Comparison of ENCODE assay signal across 1 cellular context in genomic region chr5:56358703-56359428, GRCh38.
TF ChIP-seq lines count a peak whose summit lies in the region.

No MANE protein-coding gene starts in this region.

TF ChIP-seq in HepG2, 621 proteins besides CTCF, POLR2A, EP300 and RAD21 (continued from another document and continues in another):
- TF ChIP-seq, protein P1, sequence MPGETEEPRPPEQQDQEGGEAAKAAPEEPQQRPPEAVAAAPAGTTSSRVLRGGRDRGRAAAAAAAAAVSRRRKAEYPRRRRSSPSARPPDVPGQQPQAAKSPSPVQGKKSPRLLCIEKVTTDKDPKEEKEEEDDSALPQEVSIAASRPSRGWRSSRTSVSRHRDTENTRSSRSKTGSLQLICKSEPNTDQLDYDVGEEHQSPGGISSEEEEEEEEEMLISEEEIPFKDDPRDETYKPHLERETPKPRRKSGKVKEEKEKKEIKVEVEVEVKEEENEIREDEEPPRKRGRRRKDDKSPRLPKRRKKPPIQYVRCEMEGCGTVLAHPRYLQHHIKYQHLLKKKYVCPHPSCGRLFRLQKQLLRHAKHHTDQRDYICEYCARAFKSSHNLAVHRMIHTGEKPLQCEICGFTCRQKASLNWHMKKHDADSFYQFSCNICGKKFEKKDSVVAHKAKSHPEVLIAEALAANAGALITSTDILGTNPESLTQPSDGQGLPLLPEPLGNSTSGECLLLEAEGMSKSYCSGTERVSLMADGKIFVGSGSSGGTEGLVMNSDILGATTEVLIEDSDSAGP (CRISPR knock-in tag; IDR thresholded peaks at IDR 0.05; ENCODE audit: borderline replicate concordance): peak; percentile 69
- TF ChIP-seq SPEN (CRISPR knock-in tag; IDR thresholded peaks at IDR 0.05; ENCODE audit: low read depth) (no peak; the same call in 1 of the 2 replicates), NR2C2 (CRISPR knock-in tag; IDR thresholded peaks at IDR 0.05; ENCODE audit: borderline replicate concordance) (peak; percentile 56), MXI1 (IDR thresholded peaks at IDR 0.05; ENCODE audit: borderline replicate concordance, low read depth, low read length) (0 out of 3 replicates have a peak, but pooled peaks have one; percentile 12), ZNF296 (CRISPR knock-in tag; conservative IDR thresholded peaks at IDR 0.05) (no peak), KLF13 (CRISPR knock-in tag; IDR thresholded peaks at IDR 0.05) (no peak), ZNF777 (CRISPR knock-in tag; IDR thresholded peaks at IDR 0.05) (0 out of 2 replicates have a peak, but pooled peaks have one; percentile 33), CERS6 (CRISPR knock-in tag; IDR thresholded peaks at IDR 0.05) (no peak), ZFP37 (CRISPR knock-in tag; IDR thresholded peaks at IDR 0.05; ENCODE audit: borderline replicate concordance) (no peak), MIER3 (CRISPR knock-in tag; IDR thresholded peaks at IDR 0.05; ENCODE audit: borderline replicate concordance) (peak; percentile 55; the same call in 1 of the 2 replicates), ZNF431 (CRISPR knock-in tag; IDR thresholded peaks at IDR 0.05; ENCODE audit: borderline replicate concordance, low read depth) (peak; percentile 60; the same call in 1 of the 2 replicates), XBP1 (CRISPR knock-in tag; IDR thresholded peaks at IDR 0.05) (no peak), ZFP62 (CRISPR knock-in tag; IDR thresholded peaks at IDR 0.05) (no peak), DPF2 (CRISPR knock-in tag; IDR thresholded peaks at IDR 0.05; ENCODE audit: borderline replicate concordance, low read depth) (peak; percentile 68), ZNF17 (CRISPR knock-in tag; IDR thresholded peaks at IDR 0.05) (no peak), TIGD3 (CRISPR knock-in tag; IDR thresholded peaks at IDR 0.05; ENCODE audit: borderline replicate concordance) (no peak), HNRNPH1 (optimal IDR thresholded peaks at IDR 0.05; ENCODE audit: low read depth, low read length) (no peak), NFE2L1 (CRISPR knock-in tag; IDR thresholded peaks at IDR 0.05; ENCODE audit: borderline replicate concordance) (no peak), ZNF674 (CRISPR knock-in tag; IDR thresholded peaks at IDR 0.05; ENCODE audit: low read depth) (no peak), ZNF430 (CRISPR knock-in tag; IDR thresholded peaks at IDR 0.05) (no peak), ZNF576 (CRISPR knock-in tag; IDR thresholded peaks at IDR 0.05) (no peak), ZNF501 (CRISPR knock-in tag; IDR thresholded peaks at IDR 0.05) (peak; percentile 65), ZGPAT (CRISPR knock-in tag; IDR thresholded peaks at IDR 0.05) (peak; percentile 90; the same call in 1 of the 2 replicates), ZBTB7B (CRISPR knock-in tag; IDR thresholded peaks at IDR 0.05) (peak; percentile 74), ZNF83 (CRISPR knock-in tag; IDR thresholded peaks at IDR 0.05; ENCODE audit: borderline replicate concordance) (no peak), IRX3 (CRISPR knock-in tag; IDR thresholded peaks at IDR 0.05; ENCODE audit: borderline replicate concordance, low read depth) (peak; percentile 55; the same call in 1 of the 2 replicates), LCORL (IDR thresholded peaks at IDR 0.05) (0 out of 2 replicates have a peak, but pooled peaks have one; percentile 16), LCORL (CRISPR knock-in tag; IDR thresholded peaks at IDR 0.05) (peak; percentile 94), ZNF276 (CRISPR knock-in tag; IDR thresholded peaks at IDR 0.05; ENCODE audit: low read depth) (0 out of 2 replicates have a peak, but pooled peaks have one; percentile 16), ZNF644 (CRISPR knock-in tag; IDR thresholded peaks at IDR 0.05; ENCODE audit: low read depth) (peak; percentile 54), ZBTB44 (CRISPR knock-in tag; IDR thresholded peaks at IDR 0.05) (no peak), ZNF142 (CRISPR knock-in tag; IDR thresholded peaks at IDR 0.05) (peak; percentile 29; the same call in 1 of the 2 replicates), ZNF432 (CRISPR knock-in tag; IDR thresholded peaks at IDR 0.05; ENCODE audit: borderline replicate concordance) (no peak)
- TF ChIP-seq, protein P2, sequence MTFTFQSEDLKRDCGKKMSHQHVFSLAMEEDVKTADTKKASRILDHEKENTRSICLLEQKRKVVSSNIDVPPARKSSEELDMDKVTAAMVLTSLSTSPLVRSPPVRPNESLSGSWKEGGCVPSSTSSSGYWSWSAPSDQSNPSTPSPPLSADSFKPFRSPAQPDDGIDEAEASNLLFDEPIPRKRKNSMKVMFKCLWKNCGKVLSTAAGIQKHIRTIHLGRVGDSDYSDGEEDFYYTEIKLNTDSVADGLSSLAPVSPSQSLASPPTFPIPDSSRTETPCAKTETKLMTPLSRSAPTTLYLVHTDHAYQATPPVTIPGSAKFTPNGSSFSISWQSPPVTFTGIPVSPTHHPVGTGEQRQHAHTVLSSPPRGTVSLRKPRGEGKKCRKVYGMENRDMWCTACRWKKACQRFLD (CRISPR knock-in tag; IDR thresholded peaks at IDR 0.05; ENCODE audit: borderline replicate concordance): no peak
- TF ChIP-seq, protein P3, sequence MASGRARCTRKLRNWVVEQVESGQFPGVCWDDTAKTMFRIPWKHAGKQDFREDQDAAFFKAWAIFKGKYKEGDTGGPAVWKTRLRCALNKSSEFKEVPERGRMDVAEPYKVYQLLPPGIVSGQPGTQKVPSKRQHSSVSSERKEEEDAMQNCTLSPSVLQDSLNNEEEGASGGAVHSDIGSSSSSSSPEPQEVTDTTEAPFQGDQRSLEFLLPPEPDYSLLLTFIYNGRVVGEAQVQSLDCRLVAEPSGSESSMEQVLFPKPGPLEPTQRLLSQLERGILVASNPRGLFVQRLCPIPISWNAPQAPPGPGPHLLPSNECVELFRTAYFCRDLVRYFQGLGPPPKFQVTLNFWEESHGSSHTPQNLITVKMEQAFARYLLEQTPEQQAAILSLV (CRISPR knock-in tag; IDR thresholded peaks at IDR 0.05; ENCODE audit: borderline replicate concordance): no peak
- TF ChIP-seq, protein P4, sequence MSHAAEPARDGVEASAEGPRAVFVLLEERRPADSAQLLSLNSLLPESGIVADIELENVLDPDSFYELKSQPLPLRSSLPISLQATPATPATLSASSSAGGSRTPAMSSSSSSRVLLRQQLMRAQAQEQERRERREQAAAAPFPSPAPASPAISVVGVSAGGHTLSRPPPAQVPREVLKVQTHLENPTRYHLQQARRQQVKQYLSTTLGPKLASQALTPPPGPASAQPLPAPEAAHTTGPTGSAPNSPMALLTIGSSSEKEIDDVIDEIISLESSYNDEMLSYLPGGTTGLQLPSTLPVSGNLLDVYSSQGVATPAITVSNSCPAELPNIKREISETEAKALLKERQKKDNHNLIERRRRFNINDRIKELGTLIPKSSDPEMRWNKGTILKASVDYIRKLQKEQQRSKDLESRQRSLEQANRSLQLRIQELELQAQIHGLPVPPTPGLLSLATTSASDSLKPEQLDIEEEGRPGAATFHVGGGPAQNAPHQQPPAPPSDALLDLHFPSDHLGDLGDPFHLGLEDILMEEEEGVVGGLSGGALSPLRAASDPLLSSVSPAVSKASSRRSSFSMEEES (CRISPR knock-in tag; IDR thresholded peaks at IDR 0.05): peak; percentile 69
